In the genomic region with DNA sequence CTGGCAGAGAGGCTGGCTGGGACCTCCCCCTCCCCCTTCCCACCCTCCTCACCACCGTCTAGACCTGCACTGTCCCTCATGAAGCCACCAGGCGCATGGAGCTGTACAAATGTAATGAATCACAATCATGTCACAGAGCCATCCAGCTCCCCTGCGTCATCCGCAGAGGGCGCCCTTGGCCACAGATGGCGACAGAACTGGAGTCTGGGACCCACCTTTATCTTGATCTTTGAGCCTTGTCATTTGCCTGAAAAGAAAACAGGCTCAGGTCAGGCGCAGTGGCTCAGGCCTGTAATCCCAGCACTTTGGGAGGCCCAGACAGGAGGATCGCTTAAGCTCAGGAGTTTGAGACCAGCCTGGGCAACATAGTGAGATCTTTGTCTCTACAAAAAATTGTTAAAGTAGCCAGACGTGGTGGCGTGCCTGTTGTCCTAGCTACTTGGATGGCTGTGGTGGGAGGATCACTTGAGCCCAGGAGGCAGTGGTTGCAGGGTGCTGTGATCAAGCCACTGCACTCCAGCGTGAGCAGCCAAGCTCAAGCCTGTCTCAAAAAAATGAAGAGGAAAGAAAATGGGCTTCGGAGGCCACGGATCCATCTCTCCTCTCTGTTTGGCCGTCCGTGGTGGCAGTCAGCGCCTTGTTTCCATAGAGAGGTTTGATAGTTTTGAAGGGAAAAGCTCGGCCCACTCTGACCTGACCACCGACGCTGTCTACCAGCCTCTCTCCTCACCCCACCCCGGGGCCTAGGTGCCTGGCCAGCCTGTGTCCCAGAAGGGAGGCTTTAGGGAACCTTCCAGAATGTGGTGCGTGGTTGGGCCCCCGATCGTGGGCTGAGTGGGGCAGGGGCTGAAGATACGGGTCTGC, we compare ENCODE assay signal across 8 cellular contexts. TPM values are rescaled to one million over a fixed set of nuclear protein-coding genes. Genes with fewer than 3 reads are reported as not detected.
DNase-seq lines count a peak whose midpoint lies in the region; TF ChIP-seq lines count a peak whose summit lies in the region.

No MANE protein-coding gene starts in this region.

- TF ChIP-seq CTCF in GM20000 (IDR thresholded peaks at IDR 0.05; ENCODE audit: extremely low read depth, missing control alignments) (peak; percentile 75), VCaP (conservative IDR thresholded peaks at IDR 0.05) (peak; percentile 63; the same call in 1 of the 2 replicates)

- DNase-seq in Caki2 (ENCODE audit: low read depth), result peak; percentile 73
- DNase-seq in GM20000 (ENCODE audit: low spot score), result peak; percentile 88
- peak; percentile 11 for DNase-seq in NCI-H2029 treated with DMSO at 0.1 percent for 48 hours (lab: John Stamatoyannopoulos, UW)
- no peak for DNase-seq in activated gamma-delta T cell (lab: John Stamatoyannopoulos, UW)
- no peak for DNase-seq in T1000 (lab: John Stamatoyannopoulos, UW)
- no peak for DNase-seq in HCEC 1CT

- no peaks in the 10 kb centered on the region for H3K27me3 ChIP-seq in iPS-15b (ENCODE audit: control insufficient read depth, insufficient read depth, low read length)

- no peaks in the 10 kb centered on the region for H3K9me3 ChIP-seq in iPS-15b (ENCODE audit: control insufficient read depth, insufficient read depth, low read length)

- H3K27ac ChIP-seq in VCaP, result no peak overlapping the region

- peaks cover 3% of the 10 kb centered on the region for H3K4me1 ChIP-seq in iPS-15b (ENCODE audit: control insufficient read depth, insufficient read depth, low read length)

- no peak overlapping the region for H3K4me3 ChIP-seq in iPS-15b (ENCODE audit: low read depth, low read length)

- in situ Hi-C loops in Caki2 (cut with HindIII; ENCODE audit: low pct_unique_long_range_greater_than_20kb, low sequenced_read_pairs), result no loop called here

- H3K36me3 ChIP-seq in iPS-15b (ENCODE audit: control insufficient read depth, insufficient read depth, low read length), result peaks cover 14% of the 10 kb centered on the region

- peak overlapping the region; percentile 37 for H3K9ac ChIP-seq in iPS-15b (ENCODE audit: low read depth, low read length)

RNA-seq across cellular contexts. Expression of a gene that starts 6.2 kb away (rescaled TPM):
- not detected in 2 replicates for total RNA-seq in Caki2 (2014; rRNA removed; shearing (Covaris generic); ENCODE audit: low replicate concordance)

RNA-seq across cellular contexts. Expression of a gene that starts 18.4 kb away (rescaled TPM):
- total RNA-seq in Caki2 (2014; rRNA removed; shearing (Covaris generic); ENCODE audit: low replicate concordance), result 66.2 and 86.3 TPM in 2 replicates

RNA-seq across cellular contexts. Expression of a gene that starts 26.7 kb away (rescaled TPM):
- total RNA-seq in Caki2 (2014; rRNA removed; shearing (Covaris generic); ENCODE audit: low replicate concordance), result 64.3 and 67.6 TPM in 2 replicates

RNA-seq across cellular contexts. Expression of a gene that starts 38.6 kb away (rescaled TPM):
- total RNA-seq in Caki2 (2014; rRNA removed; shearing (Covaris generic); ENCODE audit: low replicate concordance), result 30.0 and 31.7 TPM in 2 replicates

Comparison
In these comparisons a context has a peak if more than half of its experiments do, and no peak if none do; other contexts are left out.
1. DNase-seq: peak in Caki2 (single experiment), GM20000 (single experiment) and NCI-H2029 treated with DMSO at 0.1 percent for 48 hours (single experiment); none in activated gamma-delta T cell (single experiment), T1000 (single experiment) and HCEC 1CT (single experiment).